In genomic region chr16:85652431-85653221, GRCh38 we compare ENCODE assay signal across 1 cellular context.
TF ChIP-seq lines count a peak whose summit lies in the region.

No MANE protein-coding gene starts in this region.

TF ChIP-seq in HepG2, 621 proteins besides CTCF, POLR2A, EP300 and RAD21 (continued from another document and continues in another):
- no peak for TF ChIP-seq ZNF770 (CRISPR knock-in tag; IDR thresholded peaks at IDR 0.05)
- TF ChIP-seq NCOA1 (CRISPR knock-in tag; IDR thresholded peaks at IDR 0.05) = no peak
- TF ChIP-seq, protein P1, sequence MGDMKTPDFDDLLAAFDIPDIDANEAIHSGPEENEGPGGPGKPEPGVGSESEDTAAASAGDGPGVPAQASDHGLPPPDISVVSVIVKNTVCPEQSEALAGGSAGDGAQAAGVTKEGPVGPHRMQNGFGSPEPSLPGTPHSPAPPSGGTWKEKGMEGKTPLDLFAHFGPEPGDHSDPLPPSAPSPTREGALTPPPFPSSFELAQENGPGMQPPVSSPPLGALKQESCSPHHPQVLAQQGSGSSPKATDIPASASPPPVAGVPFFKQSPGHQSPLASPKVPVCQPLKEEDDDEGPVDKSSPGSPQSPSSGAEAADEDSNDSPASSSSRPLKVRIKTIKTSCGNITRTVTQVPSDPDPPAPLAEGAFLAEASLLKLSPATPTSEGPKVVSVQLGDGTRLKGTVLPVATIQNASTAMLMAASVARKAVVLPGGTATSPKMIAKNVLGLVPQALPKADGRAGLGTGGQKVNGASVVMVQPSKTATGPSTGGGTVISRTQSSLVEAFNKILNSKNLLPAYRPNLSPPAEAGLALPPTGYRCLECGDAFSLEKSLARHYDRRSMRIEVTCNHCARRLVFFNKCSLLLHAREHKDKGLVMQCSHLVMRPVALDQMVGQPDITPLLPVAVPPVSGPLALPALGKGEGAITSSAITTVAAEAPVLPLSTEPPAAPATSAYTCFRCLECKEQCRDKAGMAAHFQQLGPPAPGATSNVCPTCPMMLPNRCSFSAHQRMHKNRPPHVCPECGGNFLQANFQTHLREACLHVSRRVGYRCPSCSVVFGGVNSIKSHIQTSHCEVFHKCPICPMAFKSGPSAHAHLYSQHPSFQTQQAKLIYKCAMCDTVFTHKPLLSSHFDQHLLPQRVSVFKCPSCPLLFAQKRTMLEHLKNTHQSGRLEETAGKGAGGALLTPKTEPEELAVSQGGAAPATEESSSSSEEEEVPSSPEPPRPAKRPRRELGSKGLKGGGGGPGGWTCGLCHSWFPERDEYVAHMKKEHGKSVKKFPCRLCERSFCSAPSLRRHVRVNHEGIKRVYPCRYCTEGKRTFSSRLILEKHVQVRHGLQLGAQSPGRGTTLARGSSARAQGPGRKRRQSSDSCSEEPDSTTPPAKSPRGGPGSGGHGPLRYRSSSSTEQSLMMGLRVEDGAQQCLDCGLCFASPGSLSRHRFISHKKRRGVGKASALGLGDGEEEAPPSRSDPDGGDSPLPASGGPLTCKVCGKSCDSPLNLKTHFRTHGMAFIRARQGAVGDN (CRISPR knock-in tag; IDR thresholded peaks at IDR 0.05) = peak; percentile 37
- no peak for TF ChIP-seq CENPBD1 (CRISPR knock-in tag; IDR thresholded peaks at IDR 0.05; ENCODE audit: borderline replicate concordance, low read depth)
- no peak for TF ChIP-seq ZNF83 (CRISPR knock-in tag; IDR thresholded peaks at IDR 0.05; ENCODE audit: borderline replicate concordance)
- no peak for TF ChIP-seq ZNF737 (CRISPR knock-in tag; IDR thresholded peaks at IDR 0.05; ENCODE audit: borderline replicate concordance)
- TF ChIP-seq, protein P2, sequence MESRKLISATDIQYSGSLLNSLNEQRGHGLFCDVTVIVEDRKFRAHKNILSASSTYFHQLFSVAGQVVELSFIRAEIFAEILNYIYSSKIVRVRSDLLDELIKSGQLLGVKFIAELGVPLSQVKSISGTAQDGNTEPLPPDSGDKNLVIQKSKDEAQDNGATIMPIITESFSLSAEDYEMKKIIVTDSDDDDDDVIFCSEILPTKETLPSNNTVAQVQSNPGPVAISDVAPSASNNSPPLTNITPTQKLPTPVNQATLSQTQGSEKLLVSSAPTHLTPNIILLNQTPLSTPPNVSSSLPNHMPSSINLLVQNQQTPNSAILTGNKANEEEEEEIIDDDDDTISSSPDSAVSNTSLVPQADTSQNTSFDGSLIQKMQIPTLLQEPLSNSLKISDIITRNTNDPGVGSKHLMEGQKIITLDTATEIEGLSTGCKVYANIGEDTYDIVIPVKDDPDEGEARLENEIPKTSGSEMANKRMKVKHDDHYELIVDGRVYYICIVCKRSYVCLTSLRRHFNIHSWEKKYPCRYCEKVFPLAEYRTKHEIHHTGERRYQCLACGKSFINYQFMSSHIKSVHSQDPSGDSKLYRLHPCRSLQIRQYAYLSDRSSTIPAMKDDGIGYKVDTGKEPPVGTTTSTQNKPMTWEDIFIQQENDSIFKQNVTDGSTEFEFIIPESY (CRISPR knock-in tag; IDR thresholded peaks at IDR 0.05) = peak; percentile 74
- TF ChIP-seq AGO2 (optimal IDR thresholded peaks at IDR 0.05; ENCODE audit: low read depth, low read length) = peak; percentile 74
- TF ChIP-seq, protein P3, sequence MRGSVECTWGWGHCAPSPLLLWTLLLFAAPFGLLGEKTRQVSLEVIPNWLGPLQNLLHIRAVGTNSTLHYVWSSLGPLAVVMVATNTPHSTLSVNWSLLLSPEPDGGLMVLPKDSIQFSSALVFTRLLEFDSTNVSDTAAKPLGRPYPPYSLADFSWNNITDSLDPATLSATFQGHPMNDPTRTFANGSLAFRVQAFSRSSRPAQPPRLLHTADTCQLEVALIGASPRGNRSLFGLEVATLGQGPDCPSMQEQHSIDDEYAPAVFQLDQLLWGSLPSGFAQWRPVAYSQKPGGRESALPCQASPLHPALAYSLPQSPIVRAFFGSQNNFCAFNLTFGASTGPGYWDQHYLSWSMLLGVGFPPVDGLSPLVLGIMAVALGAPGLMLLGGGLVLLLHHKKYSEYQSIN (CRISPR knock-in tag; IDR thresholded peaks at IDR 0.05; ENCODE audit: borderline replicate concordance) = no peak
- no peak for TF ChIP-seq ZBTB37 (CRISPR knock-in tag; IDR thresholded peaks at IDR 0.05)
- peak; percentile 64 for TF ChIP-seq PATZ1 (CRISPR knock-in tag; IDR thresholded peaks at IDR 0.05)
- TF ChIP-seq FOSL2 (CRISPR knock-in tag; IDR thresholded peaks at IDR 0.05) = no peak
- no peak for TF ChIP-seq ESRRA (CRISPR knock-in tag; IDR thresholded peaks at IDR 0.05; ENCODE audit: low read depth)
- TF ChIP-seq SOX6 (IDR thresholded peaks at IDR 0.05) = no peak
- no peak for TF ChIP-seq SOX6 (CRISPR knock-in tag; IDR thresholded peaks at IDR 0.05)
- peak; percentile 7; the same call in 1 of the 2 replicates for TF ChIP-seq MYC (CRISPR knock-in tag; IDR thresholded peaks at IDR 0.05; ENCODE audit: borderline replicate concordance)
- no peak for TF ChIP-seq ZNF543 (CRISPR knock-in tag; IDR thresholded peaks at IDR 0.05)
- TF ChIP-seq ZFP82 (CRISPR knock-in tag; IDR thresholded peaks at IDR 0.05; ENCODE audit: borderline replicate concordance) = no peak
- no peak for TF ChIP-seq ZNF550 (CRISPR knock-in tag; IDR thresholded peaks at IDR 0.05; ENCODE audit: borderline replicate concordance)
- peak; percentile 44; the same call in 1 of the 2 replicates for TF ChIP-seq MAZ (IDR thresholded peaks at IDR 0.05; ENCODE audit: borderline replicate concordance, low read depth, low read length)
- TF ChIP-seq MAZ (CRISPR knock-in tag; IDR thresholded peaks at IDR 0.05; ENCODE audit: low read depth) = no peak
- TF ChIP-seq ZFX (CRISPR knock-in tag; IDR thresholded peaks at IDR 0.05; ENCODE audit: low read depth) = no peak
- TF ChIP-seq NCOA5 (CRISPR knock-in tag; IDR thresholded peaks at IDR 0.05) = no peak
- TF ChIP-seq HHEX (CRISPR knock-in tag; IDR thresholded peaks at IDR 0.05) = no peak
- no peak for TF ChIP-seq ZSCAN21 (CRISPR knock-in tag; IDR thresholded peaks at IDR 0.05; ENCODE audit: borderline replicate concordance)
- TF ChIP-seq HNRNPK (IDR thresholded peaks at IDR 0.05; ENCODE audit: low read depth, low read length, poor library complexity, severe bottlenecking) = peak; percentile 99
- TF ChIP-seq CREM (IDR thresholded peaks at IDR 0.05) = no peak
- no peak for TF ChIP-seq CREM (CRISPR knock-in tag; IDR thresholded peaks at IDR 0.05)
- TF ChIP-seq U2AF2 (IDR thresholded peaks at IDR 0.05; ENCODE audit: low read depth, low read length) = no peak
- TF ChIP-seq, protein P4, sequence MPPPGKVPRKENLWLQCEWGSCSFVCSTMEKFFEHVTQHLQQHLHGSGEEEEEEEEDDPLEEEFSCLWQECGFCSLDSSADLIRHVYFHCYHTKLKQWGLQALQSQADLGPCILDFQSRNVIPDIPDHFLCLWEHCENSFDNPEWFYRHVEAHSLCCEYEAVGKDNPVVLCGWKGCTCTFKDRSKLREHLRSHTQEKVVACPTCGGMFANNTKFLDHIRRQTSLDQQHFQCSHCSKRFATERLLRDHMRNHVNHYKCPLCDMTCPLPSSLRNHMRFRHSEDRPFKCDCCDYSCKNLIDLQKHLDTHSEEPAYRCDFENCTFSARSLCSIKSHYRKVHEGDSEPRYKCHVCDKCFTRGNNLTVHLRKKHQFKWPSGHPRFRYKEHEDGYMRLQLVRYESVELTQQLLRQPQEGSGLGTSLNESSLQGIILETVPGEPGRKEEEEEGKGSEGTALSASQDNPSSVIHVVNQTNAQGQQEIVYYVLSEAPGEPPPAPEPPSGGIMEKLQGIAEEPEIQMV (CRISPR knock-in tag; IDR thresholded peaks at IDR 0.05; ENCODE audit: low read depth) = no peak
- no peak for TF ChIP-seq MTF1 (CRISPR knock-in tag; IDR thresholded peaks at IDR 0.05)
- TF ChIP-seq, protein P5, sequence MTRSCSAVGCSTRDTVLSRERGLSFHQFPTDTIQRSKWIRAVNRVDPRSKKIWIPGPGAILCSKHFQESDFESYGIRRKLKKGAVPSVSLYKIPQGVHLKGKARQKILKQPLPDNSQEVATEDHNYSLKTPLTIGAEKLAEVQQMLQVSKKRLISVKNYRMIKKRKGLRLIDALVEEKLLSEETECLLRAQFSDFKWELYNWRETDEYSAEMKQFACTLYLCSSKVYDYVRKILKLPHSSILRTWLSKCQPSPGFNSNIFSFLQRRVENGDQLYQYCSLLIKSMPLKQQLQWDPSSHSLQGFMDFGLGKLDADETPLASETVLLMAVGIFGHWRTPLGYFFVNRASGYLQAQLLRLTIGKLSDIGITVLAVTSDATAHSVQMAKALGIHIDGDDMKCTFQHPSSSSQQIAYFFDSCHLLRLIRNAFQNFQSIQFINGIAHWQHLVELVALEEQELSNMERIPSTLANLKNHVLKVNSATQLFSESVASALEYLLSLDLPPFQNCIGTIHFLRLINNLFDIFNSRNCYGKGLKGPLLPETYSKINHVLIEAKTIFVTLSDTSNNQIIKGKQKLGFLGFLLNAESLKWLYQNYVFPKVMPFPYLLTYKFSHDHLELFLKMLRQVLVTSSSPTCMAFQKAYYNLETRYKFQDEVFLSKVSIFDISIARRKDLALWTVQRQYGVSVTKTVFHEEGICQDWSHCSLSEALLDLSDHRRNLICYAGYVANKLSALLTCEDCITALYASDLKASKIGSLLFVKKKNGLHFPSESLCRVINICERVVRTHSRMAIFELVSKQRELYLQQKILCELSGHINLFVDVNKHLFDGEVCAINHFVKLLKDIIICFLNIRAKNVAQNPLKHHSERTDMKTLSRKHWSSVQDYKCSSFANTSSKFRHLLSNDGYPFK (CRISPR knock-in tag; IDR thresholded peaks at IDR 0.05; ENCODE audit: borderline replicate concordance) = no peak
- TF ChIP-seq AGO1 (IDR thresholded peaks at IDR 0.05; ENCODE audit: low read depth, low read length, poor library complexity, severe bottlenecking) = peak; percentile 10
- peak; percentile 48; the same call in 1 of the 2 replicates for TF ChIP-seq ZBTB38 (CRISPR knock-in tag; IDR thresholded peaks at IDR 0.05)
- TF ChIP-seq, protein P6, sequence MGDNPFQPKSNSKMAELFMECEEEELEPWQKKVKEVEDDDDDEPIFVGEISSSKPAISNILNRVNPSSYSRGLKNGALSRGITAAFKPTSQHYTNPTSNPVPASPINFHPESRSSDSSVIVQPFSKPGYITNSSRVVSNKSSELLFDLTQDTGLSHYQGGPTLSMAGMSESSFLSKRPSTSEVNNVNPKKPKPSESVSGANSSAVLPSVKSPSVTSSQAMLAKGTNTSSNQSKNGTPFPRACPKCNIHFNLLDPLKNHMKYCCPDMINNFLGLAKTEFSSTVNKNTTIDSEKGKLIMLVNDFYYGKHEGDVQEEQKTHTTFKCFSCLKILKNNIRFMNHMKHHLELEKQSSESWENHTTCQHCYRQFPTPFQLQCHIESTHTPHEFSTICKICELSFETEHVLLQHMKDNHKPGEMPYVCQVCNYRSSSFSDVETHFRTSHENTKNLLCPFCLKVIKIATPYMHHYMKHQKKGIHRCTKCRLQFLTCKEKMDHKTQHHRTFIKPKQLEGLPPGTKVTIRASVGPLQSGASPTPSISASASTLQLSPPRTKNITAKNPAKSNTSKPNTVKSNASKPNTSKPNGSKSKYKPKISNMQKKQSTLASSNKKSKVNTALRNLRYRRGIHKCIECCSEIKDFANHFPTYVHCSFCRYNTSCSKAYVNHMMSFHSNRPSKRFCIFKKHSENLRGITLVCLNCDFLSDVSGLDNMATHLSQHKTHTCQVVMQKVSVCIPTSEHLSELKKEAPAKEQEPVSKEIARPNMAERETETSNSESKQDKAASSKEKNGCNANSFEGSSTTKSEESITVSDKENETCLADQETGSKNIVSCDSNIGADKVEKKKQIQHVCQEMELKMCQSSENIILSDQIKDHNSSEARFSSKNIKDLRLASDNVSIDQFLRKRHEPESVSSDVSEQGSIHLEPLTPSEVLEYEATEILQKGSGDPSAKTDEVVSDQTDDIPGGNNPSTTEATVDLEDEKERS (CRISPR knock-in tag; IDR thresholded peaks at IDR 0.05) = no peak
- TF ChIP-seq RARA (CRISPR knock-in tag; IDR thresholded peaks at IDR 0.05) = no peak
